Comparison of ENCODE assay signal across 34 cellular contexts in genomic region chr19:8101311-8101710, GRCh38. TPM values are rescaled to one million over a fixed set of nuclear protein-coding genes. Genes with fewer than 3 reads are reported as not detected.
"Had no signal": no experiment of that assay in that cellular context is flagged by ENCODE, and none has a peak within 500 bp of the region (broad histone marks: within the 10 kb centered on the region; RNA-seq: fewer than 3 reads in every experiment).

No MANE protein-coding gene starts in this region.

- DNase-seq: activated CD4-positive, alpha-beta T cell treated with anti-CD3 and anti-CD28 coated beads for 36 hours; activated CD4-positive, alpha-beta T cell treated with anti-CD3 and anti-CD28 coated beads, Interleukin-2, amount 10 ng/mL, durations not matched to agents 7 days and 5 days; activated CD4-positive, alpha-beta T cell treated with anti-CD3 and anti-CD28 coated beads, Interleukin-2, amount 50 U/mL, for 48 hours; activated CD8-positive, alpha-beta T cell treated with anti-CD3 and anti-CD28 coated beads, Interleukin-2, amount 10 ng/mL, durations not matched to agents 7 days and 5 days; activated naive CD4-positive, alpha-beta T cell; activated naive CD8-positive, alpha-beta T cell treated with anti-CD3 and anti-CD28 coated beads, Interleukin-2, amount 10 ng/mL, durations not matched to agents 7 days and 5 days; activated T-cell treated with anti-CD3 and anti-CD28 coated beads, Interleukin-2, amount 50 U/mL, for 24 hours; amygdala; body of pancreas; Karpas-422; KBM-7; MG63; NCI-H1048; NCI-H1105 treated with DMSO at 0.1 percent for 48 hours; NCI-H1436 treated with DMSO at 0.1 percent for 48 hours; NCI-H1694 treated with DMSO at 0.1 percent for 48 hours; NCI-H2029; NCI-H345; NCI-H524 treated with DMSO at 0.1 percent for 48 hours; SHP77; SJCRH30; T1000 had no signal

- H3K4me3 Mint-ChIP-seq: activated CD4-positive, alpha-beta T cell treated with anti-CD3 and anti-CD28 coated beads for 36 hours; activated CD4-positive, alpha-beta T cell treated with anti-CD3 and anti-CD28 coated beads, Interleukin-2, amount 10 ng/mL, durations not matched to agents 7 days and 5 days; activated CD8-positive, alpha-beta T cell treated with anti-CD3 and anti-CD28 coated beads, Interleukin-2, amount 10 ng/mL, durations not matched to agents 7 days and 5 days; activated naive CD4-positive, alpha-beta T cell treated with anti-CD3 and anti-CD28 coated beads, Interleukin-2, amount 50 U/mL, for 24 hours; activated naive CD8-positive, alpha-beta T cell treated with anti-CD3 and anti-CD28 coated beads, Interleukin-2, amount 10 ng/mL, durations not matched to agents 7 days and 5 days; activated T-cell treated with anti-CD3 and anti-CD28 coated beads, Interleukin-2, amount 50 U/mL, for 24 hours; activated T-helper 1 cell treated with anti-CD3 and anti-CD28 coated beads, Interleukin-12 subunit alpha, Interleukin-12 subunit beta, Interleukin-2, Interleukin-4 antibody, amounts not matched to agents 30 ng/mL and 10 ng/mL and 1 ng/mL, durations not matched to agents 14 hours and 24 hours and 36 hours; IgD-negative memory B cell had no signal

- H3K27me3 ChIP-seq: body of pancreas, breast epithelium, SJCRH30 had no signal

- H3K27ac Mint-ChIP-seq: activated CD4-positive, alpha-beta T cell treated with anti-CD3 and anti-CD28 coated beads for 36 hours; activated CD4-positive, alpha-beta T cell treated with anti-CD3 and anti-CD28 coated beads, Interleukin-2, amount 10 ng/mL, durations not matched to agents 7 days and 5 days; activated CD8-positive, alpha-beta T cell treated with anti-CD3 and anti-CD28 coated beads, Interleukin-2, amount 10 ng/mL, durations not matched to agents 7 days and 5 days; activated naive CD4-positive, alpha-beta T cell treated with anti-CD3 and anti-CD28 coated beads, Interleukin-2, amount 50 U/mL, for 24 hours; activated naive CD8-positive, alpha-beta T cell treated with anti-CD3 and anti-CD28 coated beads, Interleukin-2, amount 10 ng/mL, durations not matched to agents 7 days and 5 days; activated T-cell treated with anti-CD3 and anti-CD28 coated beads, Interleukin-2, amount 50 U/mL, for 24 hours; activated T-helper 1 cell treated with anti-CD3 and anti-CD28 coated beads, Interleukin-12 subunit alpha, Interleukin-12 subunit beta, Interleukin-2, Interleukin-4 antibody, amounts not matched to agents 30 ng/mL and 10 ng/mL and 1 ng/mL, durations not matched to agents 14 hours and 24 hours and 36 hours; IgD-negative memory B cell had no signal

- H3K36me3 Mint-ChIP-seq: activated naive CD8-positive, alpha-beta T cell treated with anti-CD3 and anti-CD28 coated beads, Interleukin-2, amount 10 ng/mL, durations not matched to agents 7 days and 5 days had no signal

- H3K36me3 ChIP-seq: breast epithelium, MG63, SJCRH30 had no signal

- H3K4me1 Mint-ChIP-seq: activated CD4-positive, alpha-beta T cell treated with anti-CD3 and anti-CD28 coated beads for 36 hours; activated CD4-positive, alpha-beta T cell treated with anti-CD3 and anti-CD28 coated beads, Interleukin-2, amount 10 ng/mL, durations not matched to agents 7 days and 5 days; activated naive CD4-positive, alpha-beta T cell treated with anti-CD3 and anti-CD28 coated beads, Interleukin-2, amount 50 U/mL, for 24 hours; activated naive CD8-positive, alpha-beta T cell treated with anti-CD3 and anti-CD28 coated beads, Interleukin-2, amount 10 ng/mL, durations not matched to agents 7 days and 5 days; IgD-negative memory B cell had no signal

- H3K27ac ChIP-seq: body of pancreas, breast epithelium, SJCRH30, SK-N-MC had no signal

- H3K9me3 ChIP-seq: SJCRH30 had no signal

- H3K9me3 Mint-ChIP-seq: activated naive CD4-positive, alpha-beta T cell treated with anti-CD3 and anti-CD28 coated beads, Interleukin-2, amount 50 U/mL, for 24 hours; activated T-cell treated with anti-CD3 and anti-CD28 coated beads, Interleukin-2, amount 50 U/mL, for 24 hours had no signal

- H3K4me1 ChIP-seq: body of pancreas, breast epithelium, SJCRH30 had no signal

- ATAC-seq: activated CD4-positive, alpha-beta T cell treated with anti-CD3 and anti-CD28 coated beads for 36 hours; activated CD4-positive, CD25-positive, alpha-beta regulatory T cell treated with anti-CD3 and anti-CD28 coated beads, Interleukin-2, amount 50 U/mL, for 24 hours; activated CD8-positive, alpha-beta T cell treated with anti-CD3 and anti-CD28 coated beads, Interleukin-2, amount 10 ng/mL, durations not matched to agents 7 days and 5 days; body of pancreas; Panc1 had no signal

- H3K4me3 ChIP-seq: body of pancreas, breast epithelium, MG63, SJCRH30, SK-N-MC had no signal

RNA-seq across cellular contexts. Expression of gene FBN3, which starts 48.1 kb away (rescaled TPM):
- total RNA-seq: activated CD4-positive, alpha-beta T cell treated with anti-CD3 and anti-CD28 coated beads for 36 hours; activated CD4-positive, alpha-beta T cell treated with anti-CD3 and anti-CD28 coated beads, Interleukin-2, amount 10 ng/mL, durations not matched to agents 7 days and 5 days; activated T-helper 1 cell treated with anti-CD3 and anti-CD28 coated beads, Interleukin-12 subunit alpha, Interleukin-12 subunit beta, Interleukin-2, Interleukin-4 antibody, amounts not matched to agents 30 ng/mL and 10 ng/mL and 1 ng/mL, durations not matched to agents 14 hours and 24 hours and 36 hours; cardiac septum; RPMI7951; T-helper 2 cell treated with Interferon-gamma antibody and Interleukin-4, amounts not matched to agents 100 ng/mL and 5 ng/mL, for 36 hours had no signal

RNA-seq across cellular contexts. Expression of gene CCL25, which starts 48.8 kb away (rescaled TPM):
- total RNA-seq: activated T-helper 1 cell treated with anti-CD3 and anti-CD28 coated beads, Interleukin-12 subunit alpha, Interleukin-12 subunit beta, Interleukin-2, Interleukin-4 antibody, amounts not matched to agents 30 ng/mL and 10 ng/mL and 1 ng/mL, durations not matched to agents 14 hours and 24 hours and 36 hours; astrocyte; body of pancreas; breast epithelium; cardiac septum; NCI-H460; RPMI7951; SJCRH30 had no signal
